Comparison of ENCODE assay signal across 1 cellular context in the genomic region with DNA sequence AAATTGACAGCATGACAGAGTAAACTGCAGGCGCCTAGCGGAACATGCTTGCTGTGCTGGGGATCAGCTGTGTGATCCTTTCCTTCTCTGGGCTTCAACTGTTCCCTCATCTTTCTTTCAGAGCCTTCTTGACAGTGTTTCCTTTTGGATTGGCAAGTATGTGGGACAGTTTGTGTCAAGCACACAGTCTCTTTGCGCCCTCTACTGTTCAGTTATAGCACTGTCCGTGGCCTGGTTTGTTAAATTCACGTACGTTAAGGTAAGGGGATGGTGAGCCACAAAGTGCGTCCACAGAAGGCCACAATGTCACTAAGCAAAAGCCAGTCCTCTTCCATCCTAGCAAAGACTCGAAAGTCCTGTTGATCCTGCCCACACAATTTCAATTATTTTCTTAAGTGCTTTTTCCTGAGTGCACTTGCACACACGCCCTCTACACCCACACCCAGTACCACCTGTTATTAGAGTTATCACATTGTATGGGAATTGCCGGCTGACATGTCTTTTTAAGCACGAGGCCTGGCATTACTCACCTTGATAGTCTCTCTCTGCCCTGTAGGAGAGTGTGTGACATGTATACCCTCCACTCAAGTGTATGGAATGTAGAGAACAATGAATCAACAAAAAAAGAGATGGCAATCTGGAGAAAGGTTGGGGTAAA.
A peak's percentile ranks its signal among the peaks of the same experiment; 100 is the strongest.
TF ChIP-seq lines count a peak whose summit lies in the region.

No MANE protein-coding gene starts in this region.

TF ChIP-seq in HepG2, 621 proteins besides CTCF, POLR2A, EP300 and RAD21 (continued from another document and continues in another):
- TF ChIP-seq, protein P1, sequence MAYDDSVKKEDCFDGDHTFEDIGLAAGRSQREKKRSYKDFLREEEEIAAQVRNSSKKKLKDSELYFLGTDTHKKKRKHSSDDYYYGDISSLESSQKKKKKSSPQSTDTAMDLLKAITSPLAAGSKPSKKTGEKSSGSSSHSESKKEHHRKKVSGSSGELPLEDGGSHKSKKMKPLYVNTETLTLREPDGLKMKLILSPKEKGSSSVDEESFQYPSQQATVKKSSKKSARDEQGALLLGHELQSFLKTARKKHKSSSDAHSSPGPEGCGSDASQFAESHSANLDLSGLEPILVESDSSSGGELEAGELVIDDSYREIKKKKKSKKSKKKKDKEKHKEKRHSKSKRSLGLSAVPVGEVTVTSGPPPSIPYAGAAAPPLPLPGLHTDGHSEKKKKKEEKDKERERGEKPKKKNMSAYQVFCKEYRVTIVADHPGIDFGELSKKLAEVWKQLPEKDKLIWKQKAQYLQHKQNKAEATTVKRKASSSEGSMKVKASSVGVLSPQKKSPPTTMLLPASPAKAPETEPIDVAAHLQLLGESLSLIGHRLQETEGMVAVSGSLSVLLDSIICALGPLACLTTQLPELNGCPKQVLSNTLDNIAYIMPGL (CRISPR knock-in tag; IDR thresholded peaks at IDR 0.05; ENCODE audit: borderline replicate concordance in 1 of 2, low read depth in 1 of 2), result no peak
- TF ChIP-seq TEAD3 (CRISPR knock-in tag; optimal IDR thresholded peaks at IDR 0.05; ENCODE audit: borderline replicate concordance), result peak; percentile 65
- TF ChIP-seq ZKSCAN1 (IDR thresholded peaks at IDR 0.05; ENCODE audit: low read length), result 0 out of 2 replicates have a peak, but pooled peaks have one; percentile 26
- no peak for TF ChIP-seq CAMTA2 (CRISPR knock-in tag; IDR thresholded peaks at IDR 0.05; ENCODE audit: borderline replicate concordance)
- no peak for TF ChIP-seq ATF7-NPFF (CRISPR knock-in tag; IDR thresholded peaks at IDR 0.05; ENCODE audit: low read depth)
- TF ChIP-seq ARID2 (CRISPR knock-in tag; IDR thresholded peaks at IDR 0.05; ENCODE audit: borderline replicate concordance), result no peak
- TF ChIP-seq FOXO1 (CRISPR knock-in tag; IDR thresholded peaks at IDR 0.05), result 0 out of 2 replicates have a peak, but pooled peaks have one; percentile 12
- no peak for TF ChIP-seq ZNF761 (CRISPR knock-in tag; conservative IDR thresholded peaks at IDR 0.05)
- TF ChIP-seq, protein P2, sequence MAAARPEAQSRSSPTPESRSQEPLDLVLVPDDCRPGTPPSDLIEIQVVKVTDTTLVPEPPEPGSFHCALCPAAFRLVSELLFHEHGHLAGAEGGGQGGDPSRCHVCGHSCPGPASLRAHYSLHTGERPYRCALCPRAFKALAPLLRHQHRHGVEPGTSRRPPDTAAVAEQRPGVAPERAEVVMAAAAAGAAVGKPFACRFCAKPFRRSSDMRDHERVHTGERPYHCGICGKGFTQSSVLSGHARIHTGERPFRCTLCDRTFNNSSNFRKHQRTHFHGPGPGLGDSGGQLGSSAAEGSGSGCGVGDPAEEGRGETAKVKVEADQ (CRISPR knock-in tag; IDR thresholded peaks at IDR 0.05; ENCODE audit: borderline replicate concordance), result no peak
- no peak for TF ChIP-seq SRF (IDR thresholded peaks at IDR 0.05; ENCODE audit: low read depth, low read length)
- TF ChIP-seq, protein P3, sequence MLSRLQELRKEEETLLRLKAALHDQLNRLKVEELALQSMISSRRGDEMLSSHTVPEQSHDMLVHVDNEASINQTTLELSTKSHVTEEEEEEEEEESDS (CRISPR knock-in tag; IDR thresholded peaks at IDR 0.05; ENCODE audit: borderline replicate concordance), result no peak
- TF ChIP-seq HDAC1 (CRISPR knock-in tag; IDR thresholded peaks at IDR 0.05), result no peak
- no peak for TF ChIP-seq NCOA5 (CRISPR knock-in tag; IDR thresholded peaks at IDR 0.05)
- TF ChIP-seq HHEX (CRISPR knock-in tag; IDR thresholded peaks at IDR 0.05), result no peak
- TF ChIP-seq, protein P4, sequence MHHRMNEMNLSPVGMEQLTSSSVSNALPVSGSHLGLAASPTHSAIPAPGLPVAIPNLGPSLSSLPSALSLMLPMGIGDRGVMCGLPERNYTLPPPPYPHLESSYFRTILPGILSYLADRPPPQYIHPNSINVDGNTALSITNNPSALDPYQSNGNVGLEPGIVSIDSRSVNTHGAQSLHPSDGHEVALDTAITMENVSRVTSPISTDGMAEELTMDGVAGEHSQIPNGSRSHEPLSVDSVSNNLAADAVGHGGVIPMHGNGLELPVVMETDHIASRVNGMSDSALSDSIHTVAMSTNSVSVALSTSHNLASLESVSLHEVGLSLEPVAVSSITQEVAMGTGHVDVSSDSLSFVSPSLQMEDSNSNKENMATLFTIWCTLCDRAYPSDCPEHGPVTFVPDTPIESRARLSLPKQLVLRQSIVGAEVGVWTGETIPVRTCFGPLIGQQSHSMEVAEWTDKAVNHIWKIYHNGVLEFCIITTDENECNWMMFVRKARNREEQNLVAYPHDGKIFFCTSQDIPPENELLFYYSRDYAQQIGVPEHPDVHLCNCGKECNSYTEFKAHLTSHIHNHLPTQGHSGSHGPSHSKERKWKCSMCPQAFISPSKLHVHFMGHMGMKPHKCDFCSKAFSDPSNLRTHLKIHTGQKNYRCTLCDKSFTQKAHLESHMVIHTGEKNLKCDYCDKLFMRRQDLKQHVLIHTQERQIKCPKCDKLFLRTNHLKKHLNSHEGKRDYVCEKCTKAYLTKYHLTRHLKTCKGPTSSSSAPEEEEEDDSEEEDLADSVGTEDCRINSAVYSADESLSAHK (CRISPR knock-in tag; IDR thresholded peaks at IDR 0.05; ENCODE audit: borderline replicate concordance), result no peak
- TF ChIP-seq SP5 (CRISPR knock-in tag; IDR thresholded peaks at IDR 0.05; ENCODE audit: borderline replicate concordance, low read depth), result no peak
- TF ChIP-seq FOSL2 (CRISPR knock-in tag; IDR thresholded peaks at IDR 0.05), result peak; percentile 31; the same call in 1 of the 2 replicates
- TF ChIP-seq MAF1 (CRISPR knock-in tag; IDR thresholded peaks at IDR 0.05; ENCODE audit: borderline replicate concordance), result no peak
- no peak; the same call in 1 of the 2 replicates for TF ChIP-seq HDAC2 (CRISPR knock-in tag; IDR thresholded peaks at IDR 0.05)
- TF ChIP-seq ZNF543 (CRISPR knock-in tag; IDR thresholded peaks at IDR 0.05), result no peak
- TF ChIP-seq MEF2D (CRISPR knock-in tag; IDR thresholded peaks at IDR 0.05), result no peak
- TF ChIP-seq, protein P5, sequence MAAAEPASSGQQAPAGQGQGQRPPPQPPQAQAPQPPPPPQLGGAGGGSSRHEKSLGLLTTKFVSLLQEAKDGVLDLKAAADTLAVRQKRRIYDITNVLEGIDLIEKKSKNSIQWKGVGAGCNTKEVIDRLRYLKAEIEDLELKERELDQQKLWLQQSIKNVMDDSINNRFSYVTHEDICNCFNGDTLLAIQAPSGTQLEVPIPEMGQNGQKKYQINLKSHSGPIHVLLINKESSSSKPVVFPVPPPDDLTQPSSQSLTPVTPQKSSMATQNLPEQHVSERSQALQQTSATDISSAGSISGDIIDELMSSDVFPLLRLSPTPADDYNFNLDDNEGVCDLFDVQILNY (CRISPR knock-in tag; conservative IDR thresholded peaks at IDR 0.05), result no peak
- no peak for TF ChIP-seq MTF1 (CRISPR knock-in tag; IDR thresholded peaks at IDR 0.05)
- TF ChIP-seq, protein P6, sequence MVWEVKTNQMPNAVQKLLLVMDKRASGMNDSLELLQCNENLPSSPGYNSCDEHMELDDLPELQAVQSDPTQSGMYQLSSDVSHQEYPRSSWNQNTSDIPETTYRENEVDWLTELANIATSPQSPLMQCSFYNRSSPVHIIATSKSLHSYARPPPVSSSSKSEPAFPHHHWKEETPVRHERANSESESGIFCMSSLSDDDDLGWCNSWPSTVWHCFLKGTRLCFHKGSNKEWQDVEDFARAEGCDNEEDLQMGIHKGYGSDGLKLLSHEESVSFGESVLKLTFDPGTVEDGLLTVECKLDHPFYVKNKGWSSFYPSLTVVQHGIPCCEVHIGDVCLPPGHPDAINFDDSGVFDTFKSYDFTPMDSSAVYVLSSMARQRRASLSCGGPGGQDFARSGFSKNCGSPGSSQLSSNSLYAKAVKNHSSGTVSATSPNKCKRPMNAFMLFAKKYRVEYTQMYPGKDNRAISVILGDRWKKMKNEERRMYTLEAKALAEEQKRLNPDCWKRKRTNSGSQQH (CRISPR knock-in tag; IDR thresholded peaks at IDR 0.05; ENCODE audit: low read depth), result no peak
- TF ChIP-seq, protein P7, sequence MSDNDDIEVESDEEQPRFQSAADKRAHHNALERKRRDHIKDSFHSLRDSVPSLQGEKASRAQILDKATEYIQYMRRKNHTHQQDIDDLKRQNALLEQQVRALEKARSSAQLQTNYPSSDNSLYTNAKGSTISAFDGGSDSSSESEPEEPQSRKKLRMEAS (IDR thresholded peaks at IDR 0.05), result no peak
- 0 out of 2 replicates have a peak, but pooled peaks have one; percentile 25 for TF ChIP-seq THAP11 (CRISPR knock-in tag; IDR thresholded peaks at IDR 0.05)
- no peak for TF ChIP-seq GPN1 (CRISPR knock-in tag; IDR thresholded peaks at IDR 0.05; ENCODE audit: borderline replicate concordance)
- no peak for TF ChIP-seq NFATC3 (CRISPR knock-in tag; IDR thresholded peaks at IDR 0.05)
- TF ChIP-seq ZNF33A (CRISPR knock-in tag; IDR thresholded peaks at IDR 0.05; ENCODE audit: borderline replicate concordance), result no peak
- TF ChIP-seq, protein P8, sequence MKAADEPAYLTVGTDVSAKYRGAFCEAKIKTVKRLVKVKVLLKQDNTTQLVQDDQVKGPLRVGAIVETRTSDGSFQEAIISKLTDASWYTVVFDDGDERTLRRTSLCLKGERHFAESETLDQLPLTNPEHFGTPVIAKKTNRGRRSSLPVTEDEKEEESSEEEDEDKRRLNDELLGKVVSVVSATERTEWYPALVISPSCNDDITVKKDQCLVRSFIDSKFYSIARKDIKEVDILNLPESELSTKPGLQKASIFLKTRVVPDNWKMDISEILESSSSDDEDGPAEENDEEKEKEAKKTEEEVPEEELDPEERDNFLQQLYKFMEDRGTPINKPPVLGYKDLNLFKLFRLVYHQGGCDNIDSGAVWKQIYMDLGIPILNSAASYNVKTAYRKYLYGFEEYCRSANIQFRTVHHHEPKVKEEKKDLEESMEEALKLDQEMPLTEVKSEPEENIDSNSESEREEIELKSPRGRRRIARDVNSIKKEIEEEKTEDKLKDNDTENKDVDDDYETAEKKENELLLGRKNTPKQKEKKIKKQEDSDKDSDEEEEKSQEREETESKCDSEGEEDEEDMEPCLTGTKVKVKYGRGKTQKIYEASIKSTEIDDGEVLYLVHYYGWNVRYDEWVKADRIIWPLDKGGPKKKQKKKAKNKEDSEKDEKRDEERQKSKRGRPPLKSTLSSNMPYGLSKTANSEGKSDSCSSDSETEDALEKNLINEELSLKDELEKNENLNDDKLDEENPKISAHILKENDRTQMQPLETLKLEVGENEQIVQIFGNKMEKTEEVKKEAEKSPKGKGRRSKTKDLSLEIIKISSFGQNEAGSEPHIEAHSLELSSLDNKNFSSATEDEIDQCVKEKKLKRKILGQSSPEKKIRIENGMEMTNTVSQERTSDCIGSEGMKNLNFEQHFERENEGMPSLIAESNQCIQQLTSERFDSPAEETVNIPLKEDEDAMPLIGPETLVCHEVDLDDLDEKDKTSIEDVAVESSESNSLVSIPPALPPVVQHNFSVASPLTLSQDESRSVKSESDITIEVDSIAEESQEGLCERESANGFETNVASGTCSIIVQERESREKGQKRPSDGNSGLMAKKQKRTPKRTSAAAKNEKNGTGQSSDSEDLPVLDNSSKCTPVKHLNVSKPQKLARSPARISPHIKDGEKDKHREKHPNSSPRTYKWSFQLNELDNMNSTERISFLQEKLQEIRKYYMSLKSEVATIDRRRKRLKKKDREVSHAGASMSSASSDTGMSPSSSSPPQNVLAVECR (CRISPR knock-in tag; IDR thresholded peaks at IDR 0.05; ENCODE audit: borderline replicate concordance), result no peak
- TF ChIP-seq, protein P9, sequence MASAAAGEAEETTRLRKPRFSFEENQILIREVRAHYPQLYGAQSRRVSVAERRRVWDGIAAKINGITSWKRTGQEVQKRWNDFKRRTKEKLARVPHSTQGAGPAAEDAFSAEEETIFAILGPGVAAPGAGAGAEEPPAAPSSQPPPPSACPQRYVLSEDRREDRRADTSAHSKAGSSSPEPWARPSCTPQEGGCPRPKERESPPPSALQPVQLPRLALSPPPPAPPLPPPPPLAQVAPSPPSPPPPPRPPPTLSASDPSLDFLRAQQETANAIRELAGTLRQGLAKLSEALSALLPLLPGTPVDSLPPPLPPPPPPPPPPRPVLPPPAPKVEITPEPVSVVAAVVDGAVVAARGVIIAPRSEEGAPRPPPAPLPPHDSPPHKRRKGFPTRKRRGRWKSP (CRISPR knock-in tag; IDR thresholded peaks at IDR 0.05), result no peak
- TF ChIP-seq ZFP90 (CRISPR knock-in tag; IDR thresholded peaks at IDR 0.05; ENCODE audit: borderline replicate concordance), result no peak
- TF ChIP-seq ZNF772 (CRISPR knock-in tag; IDR thresholded peaks at IDR 0.05), result no peak
- TF ChIP-seq ZNF367 (CRISPR knock-in tag; IDR thresholded peaks at IDR 0.05; ENCODE audit: borderline replicate concordance), result no peak
- TF ChIP-seq, protein P10, sequence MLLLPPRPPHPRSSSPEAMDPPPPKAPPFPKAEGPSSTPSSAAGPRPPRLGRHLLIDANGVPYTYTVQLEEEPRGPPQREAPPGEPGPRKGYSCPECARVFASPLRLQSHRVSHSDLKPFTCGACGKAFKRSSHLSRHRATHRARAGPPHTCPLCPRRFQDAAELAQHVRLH (CRISPR knock-in tag; IDR thresholded peaks at IDR 0.05; ENCODE audit: borderline replicate concordance, low read depth), result 0 out of 2 replicates have a peak, but pooled peaks have one; percentile 41
- no peak for TF ChIP-seq ZMYM4 (CRISPR knock-in tag; IDR thresholded peaks at IDR 0.05)
- TF ChIP-seq NCOR1 (IDR thresholded peaks at IDR 0.05; ENCODE audit: borderline replicate concordance, low read length), result no peak
- no peak for TF ChIP-seq CREB1 (IDR thresholded peaks at IDR 0.05)
- no peak for TF ChIP-seq CREB1 (CRISPR knock-in tag; IDR thresholded peaks at IDR 0.05)
- no peak for TF ChIP-seq ZNF225 (CRISPR knock-in tag; IDR thresholded peaks at IDR 0.05)
- no peak for TF ChIP-seq ZNF101 (CRISPR knock-in tag; IDR thresholded peaks at IDR 0.05; ENCODE audit: borderline replicate concordance, low read depth)
- no peak for TF ChIP-seq ZBTB42 (CRISPR knock-in tag; IDR thresholded peaks at IDR 0.05)
- TF ChIP-seq, protein P11, sequence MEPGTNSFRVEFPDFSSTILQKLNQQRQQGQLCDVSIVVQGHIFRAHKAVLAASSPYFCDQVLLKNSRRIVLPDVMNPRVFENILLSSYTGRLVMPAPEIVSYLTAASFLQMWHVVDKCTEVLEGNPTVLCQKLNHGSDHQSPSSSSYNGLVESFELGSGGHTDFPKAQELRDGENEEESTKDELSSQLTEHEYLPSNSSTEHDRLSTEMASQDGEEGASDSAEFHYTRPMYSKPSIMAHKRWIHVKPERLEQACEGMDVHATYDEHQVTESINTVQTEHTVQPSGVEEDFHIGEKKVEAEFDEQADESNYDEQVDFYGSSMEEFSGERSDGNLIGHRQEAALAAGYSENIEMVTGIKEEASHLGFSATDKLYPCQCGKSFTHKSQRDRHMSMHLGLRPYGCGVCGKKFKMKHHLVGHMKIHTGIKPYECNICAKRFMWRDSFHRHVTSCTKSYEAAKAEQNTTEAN (CRISPR knock-in tag; conservative IDR thresholded peaks at IDR 0.05), result no peak
- TF ChIP-seq SRSF9 (IDR thresholded peaks at IDR 0.05; ENCODE audit: borderline replicate concordance, insufficient read depth, low read depth, low read length, poor library complexity, severe bottlenecking), result no peak
- no peak for TF ChIP-seq REXO4 (CRISPR knock-in tag; IDR thresholded peaks at IDR 0.05; ENCODE audit: borderline replicate concordance)
- TF ChIP-seq ZFP1 (CRISPR knock-in tag; IDR thresholded peaks at IDR 0.05), result no peak
- no peak for TF ChIP-seq ZNF124 (CRISPR knock-in tag; IDR thresholded peaks at IDR 0.05)
- TF ChIP-seq NR1H2 (CRISPR knock-in tag; IDR thresholded peaks at IDR 0.05; ENCODE audit: borderline replicate concordance, low read depth), result no peak
- no peak for TF ChIP-seq ZNF773 (CRISPR knock-in tag; IDR thresholded peaks at IDR 0.05; ENCODE audit: borderline replicate concordance)
